In genomic region chr3:142215111-142215510, GRCh38 we compare ENCODE assay signal across 21 cellular contexts. TPM values are rescaled to one million over a fixed set of nuclear protein-coding genes. Genes with fewer than 3 reads are reported as not detected.
A peak's percentile ranks its signal among the peaks of the same experiment; 100 is the strongest.
DNase-seq lines count a peak whose midpoint lies in the region; FAIRE-seq and TF ChIP-seq lines count a peak whose summit lies in the region.
"Had no signal": no experiment of that assay in that cellular context is flagged by ENCODE, and none has a peak within 500 bp of the region (broad histone marks: within the 10 kb centered on the region; RNA-seq: fewer than 3 reads in every experiment).

No MANE protein-coding gene starts in this region.

- TF ChIP-seq CTCF in LNCaP clone FGC (IDR thresholded peaks at IDR 0.05; ENCODE audit: control insufficient read depth, extremely low read depth, insufficient read depth) (no peak), bronchial epithelial cell (IDR thresholded peaks at IDR 0.05; ENCODE audit: insufficient read depth, low read length, severe bottlenecking) (no peak), vagina (IDR thresholded peaks at IDR 0.05) (no peak), glutamatergic neuron (IDR thresholded peaks at IDR 0.05; ENCODE audit: partially characterized antibody, unreplicated experiment) (no peak)

- H3K27me3 ChIP-seq in bronchial epithelial cell (ENCODE audit: control insufficient read depth, insufficient read depth, low read length) (no peaks in the 10 kb centered on the region), skeletal muscle satellite cell (ENCODE audit: control insufficient read depth, insufficient read depth, low read length) (no peaks in the 10 kb centered on the region), HAP-1 (ENCODE audit: low read depth) (no peaks in the 10 kb centered on the region), vagina (no peaks in the 10 kb centered on the region)
- H3K27me3 ChIP-seq: BLaER1, ovary, testis had no signal

- intact Hi-C loops in vagina (cut with DNase I) = no loop called here

- peak overlapping the region; percentile 16; the same call in 1 of the 2 replicates for H3K4me3 ChIP-seq in LNCaP clone FGC (ENCODE audit: low read depth, low read length)
- no peak overlapping the region for H3K4me3 ChIP-seq in bronchial epithelial cell (ENCODE audit: low read depth, low read length)
- H3K4me3 ChIP-seq in skeletal muscle satellite cell (ENCODE audit: low read length) = no peak overlapping the region
- H3K4me3 ChIP-seq in HAP-1 = no peak overlapping the region
- H3K4me3 ChIP-seq in vagina = no peak overlapping the region
- H3K4me3 ChIP-seq: BLaER1, ovary, skin epidermis, testis had no signal

- H3K4me1 ChIP-seq in skeletal muscle satellite cell (ENCODE audit: control insufficient read depth, insufficient read depth, low read length) = peaks cover 88% of the 10 kb centered on the region
- peaks cover 3% of the 10 kb centered on the region; the same call in 1 of the 2 replicates for H3K4me1 ChIP-seq in HAP-1
- peaks cover 37% of the 10 kb centered on the region for H3K4me1 ChIP-seq in vagina

- no peak for TF ChIP-seq POLR2A in vagina (IDR thresholded peaks at IDR 0.05)

- H3K4me1 Mint-ChIP-seq in glutamatergic neuron (ENCODE audit: low read depth, unreplicated experiment) = peaks cover 19% of the 10 kb centered on the region

- in situ Hi-C loops in HAP-1 (cut with MboI; ENCODE audit: low sequenced_read_pairs) = no loop called here

- no peaks in the 10 kb centered on the region for H3K36me3 Mint-ChIP-seq in glutamatergic neuron (ENCODE audit: unreplicated experiment)

- H3K9me3 ChIP-seq in skeletal muscle satellite cell (replicated peaks; ENCODE audit: low read length) (no peaks in the 10 kb centered on the region), HAP-1 (no peaks in the 10 kb centered on the region), vagina (no peaks in the 10 kb centered on the region)
- H3K9me3 ChIP-seq: BLaER1, ovary, testis had no signal

- no peak for FAIRE-seq in bronchial epithelial cell (lab: Jason Lieb, UNC)
- FAIRE-seq: GM19239, HTR-8/SVneo had no signal

- H3K4me3 Mint-ChIP-seq in glutamatergic neuron (ENCODE audit: unreplicated experiment) = no peak overlapping the region
- H3K4me3 Mint-ChIP-seq: activated T-cell treated with anti-CD3 and anti-CD28 coated beads, Interleukin-2, amount 50 U/mL, for 4 hours; effector memory CD8-positive, alpha-beta T cell; T-cell had no signal

- H3K27me3 Mint-ChIP-seq in glutamatergic neuron (ENCODE audit: unreplicated experiment) = peaks cover 4% of the 10 kb centered on the region
- H3K27me3 Mint-ChIP-seq: effector memory CD8-positive, alpha-beta T cell; T-cell had no signal

- H3K9ac ChIP-seq in skeletal muscle satellite cell (ENCODE audit: low read depth, low read length) = peak overlapping the region; percentile 9
- H3K9ac ChIP-seq: BLaER1 had no signal

- H3K27ac ChIP-seq in vagina = no peak overlapping the region
- H3K27ac ChIP-seq: BLaER1, ovary, skin epidermis, testis had no signal

- DNase-seq in LNCaP clone FGC (ENCODE audit: low read depth) = peak; percentile 69
- DNase-seq in bronchial epithelial cell (ENCODE audit: low read depth) = peak; percentile 28
- DNase-seq in iris pigment epithelial cell (ENCODE audit: low read depth) = peak; percentile 61
- DNase-seq in HAP-1 (ENCODE audit: low spot score in 2 of 2) = no peak
- no peak for DNase-seq in vagina (ENCODE audit: extremely low spot score in 2 of 2)
- DNase-seq in glutamatergic neuron = no peak
- DNase-seq: activated CD4-positive, alpha-beta T cell treated with anti-CD3 and anti-CD28 coated beads, Interleukin-2, amount 50 U/mL, for 48 hours; activated T-cell treated with anti-CD3 and anti-CD28 coated beads, Interleukin-2, amount 50 U/mL, for 4 hours; effector memory CD8-positive, alpha-beta T cell; NCI-H1436; NK-92 treated with Interleukin-12 subunit alpha and Interleukin-12 subunit beta, amount 100 ng/mL, for 24 hours; ovary; RPMI8226; T-cell; testis had no signal

- H3K27ac Mint-ChIP-seq in glutamatergic neuron (ENCODE audit: unreplicated experiment) = no peak overlapping the region
- H3K27ac Mint-ChIP-seq: activated naive CD4-positive, alpha-beta T cell treated with anti-CD3 and anti-CD28 coated beads, Interleukin-2, amount 50 U/mL, for 72 hours; T-cell had no signal

- no peaks in the 10 kb centered on the region for H3K36me3 ChIP-seq in bronchial epithelial cell (ENCODE audit: control insufficient read depth, insufficient read depth, low read length)
- H3K36me3 ChIP-seq in skeletal muscle satellite cell (ENCODE audit: insufficient read depth, low read length) = peaks cover 31% of the 10 kb centered on the region
- H3K36me3 ChIP-seq in HAP-1 (replicated peaks) = no peaks in the 10 kb centered on the region; the same call in 1 of the 2 replicates
- H3K36me3 ChIP-seq in vagina = peaks cover 0 to 9% of the 10 kb centered on the region in 2 donors
- H3K36me3 ChIP-seq: ovary had no signal

- peak overlapping the region; percentile 25 for H3K4me2 ChIP-seq in skeletal muscle satellite cell (ENCODE audit: low read length)
- H3K4me2 ChIP-seq: BLaER1 had no signal

- peaks cover 2% of the 10 kb centered on the region for H3K9me3 Mint-ChIP-seq in glutamatergic neuron (ENCODE audit: unreplicated experiment)
- H3K9me3 Mint-ChIP-seq: activated naive CD4-positive, alpha-beta T cell treated with anti-CD3 and anti-CD28 coated beads, Interleukin-2, amount 50 U/mL, for 72 hours; activated T-cell treated with anti-CD3 and anti-CD28 coated beads, Interleukin-2, amount 50 U/mL, for 4 hours; effector memory CD8-positive, alpha-beta T cell; T-cell had no signal

RNA-seq across cellular contexts. Expression of gene GK5, which starts 10.3 kb away (rescaled TPM):
- total RNA-seq in bronchial epithelial cell (14.0 and 15.2 TPM in 2 replicates), vagina (30.9 TPM), glutamatergic neuron (ENCODE audit: unreplicated experiment) (22.9 TPM)
- 21.4 and 22.3 TPM in 2 replicates for total RNA-seq in skeletal muscle satellite cell (2012; rRNA removed)

Comparison
In these comparisons a context has a peak if more than half of its experiments do, and no peak if none do; other contexts are left out.
1. DNase-seq: peak in LNCaP clone FGC (single experiment), bronchial epithelial cell (single experiment) and iris pigment epithelial cell (single experiment); none in HAP-1 (0 of 2), vagina (0 of 2) and glutamatergic neuron (single experiment).